Comparison of ENCODE assay signal across 9 cellular contexts in genomic region chr12:6336859-6337744, GRCh38. TPM values are rescaled to one million over a fixed set of nuclear protein-coding genes. Genes with fewer than 3 reads are reported as not detected.
DNase-seq lines count a peak whose midpoint lies in the region; ATAC-seq and TF ChIP-seq lines count a peak whose summit lies in the region.
"Had no signal": no experiment of that assay in that cellular context is flagged by ENCODE, and none has a peak within 500 bp of the region (broad histone marks: within the 10 kb centered on the region; RNA-seq: fewer than 3 reads in every experiment).

No MANE protein-coding gene starts in this region.

- CTCF ChIA-PET in activated CD4-positive, alpha-beta T cell treated with anti-CD3 and anti-CD28 coated beads, Interleukin-2, amount 10 ng/mL, durations not matched to agents 7 days and 5 days (lab: Charles Lee) = interaction anchor here (0.9 to 3.5 kb wide), 9 partner anchors 8 to 203 kb away, joined by 3 to 24 read pairs (median 6); no protein-coding TSS in a partner anchor

- H3K9me3 Mint-ChIP-seq in activated CD4-positive, alpha-beta T cell treated with anti-CD3 and anti-CD28 coated beads, Interleukin-2, amount 10 ng/mL, durations not matched to agents 7 days and 5 days = no peaks in the 10 kb centered on the region

- in situ Hi-C loops in G401 (cut with HindIII; ENCODE audit: low sequenced_read_pairs) = no loop called here

- ATAC-seq in HG03139 (IDR thresholded peaks at IDR 0.05; ENCODE audit: unreplicated experiment) = no peak

- no peaks in the 10 kb centered on the region for H3K27me3 Mint-ChIP-seq in activated CD4-positive, alpha-beta T cell treated with anti-CD3 and anti-CD28 coated beads, Interleukin-2, amount 10 ng/mL, durations not matched to agents 7 days and 5 days

- H3K4me3 Mint-ChIP-seq in activated CD4-positive, alpha-beta T cell treated with anti-CD3 and anti-CD28 coated beads, Interleukin-2, amount 10 ng/mL, durations not matched to agents 7 days and 5 days = no peak overlapping the region

- H3K4me1 Mint-ChIP-seq in activated CD4-positive, alpha-beta T cell treated with anti-CD3 and anti-CD28 coated beads, Interleukin-2, amount 10 ng/mL, durations not matched to agents 7 days and 5 days = peaks cover 47% of the 10 kb centered on the region

- intact Hi-C loops in prostate gland (cut with DNase I) = loop anchor here (2.0 kb wide), 1 partner anchor 48 kb away; the partner anchor contains the start of gene LTBR

- POLR2A ChIA-PET in activated CD4-positive, alpha-beta T cell treated with anti-CD3 and anti-CD28 coated beads, Interleukin-2, amount 10 ng/mL, durations not matched to agents 7 days and 5 days (lab: Charles Lee) = interaction anchor here (1.0 kb wide), 1 partner anchor 128 kb away, joined by 4 read pairs; no protein-coding TSS in a partner anchor

- WGBS in prostate gland = 41% methylated on average over 15 of the region's 15 CpGs

- no peaks in the 10 kb centered on the region for H3K27me3 ChIP-seq in prostate gland (replicated peaks; ENCODE audit: insufficient read depth)

- TF ChIP-seq CTCF in epithelial cell of proximal tubule (conservative IDR thresholded peaks at IDR 0.05; ENCODE audit: low read depth, low read length) (no peak), prostate gland (IDR thresholded peaks at IDR 0.05) (no peak)

- no peak for TF ChIP-seq POLR2A in prostate gland (IDR thresholded peaks at IDR 0.05)

- peak; percentile 36 for DNase-seq in activated CD4-positive, alpha-beta T cell treated with anti-CD3 and anti-CD28 coated beads for 1 hour
- DNase-seq in activated CD4-positive, alpha-beta T cell treated with anti-CD3 and anti-CD28 coated beads for 48 hours = no peak
- DNase-seq in activated CD4-positive, alpha-beta T cell treated with anti-CD3 and anti-CD28 coated beads, Interleukin-2, amount 10 ng/mL, durations not matched to agents 7 days and 5 days = peak; percentile 73
- no peak for DNase-seq in epithelial cell of proximal tubule (ENCODE audit: low read depth)
- no peak for DNase-seq in prostate gland (ENCODE audit: low spot score)
- no peak for DNase-seq in NCI-H446 (lab: John Stamatoyannopoulos, UW)
- DNase-seq in G401 (ENCODE audit: low spot score) = no peak

- H3K27ac ChIP-seq in prostate gland = peak overlapping the region; percentile 94 to 97

- peaks cover 40% of the 10 kb centered on the region for H3K4me1 ChIP-seq in prostate gland (replicated peaks)

- H3K27ac Mint-ChIP-seq in activated CD4-positive, alpha-beta T cell treated with anti-CD3 and anti-CD28 coated beads, Interleukin-2, amount 10 ng/mL, durations not matched to agents 7 days and 5 days = no peak overlapping the region

- H3K9me3 ChIP-seq in prostate gland = no peaks in the 10 kb centered on the region

- peaks cover 30% of the 10 kb centered on the region for H3K36me3 Mint-ChIP-seq in activated CD4-positive, alpha-beta T cell treated with anti-CD3 and anti-CD28 coated beads, Interleukin-2, amount 10 ng/mL, durations not matched to agents 7 days and 5 days (ENCODE audit: low read depth)

- peak overlapping the region; percentile 95 for H3K4me3 ChIP-seq in epithelial cell of proximal tubule (ENCODE audit: low read depth, low read length)
- peak overlapping the region; percentile 22 to 30 for H3K4me3 ChIP-seq in prostate gland

- peaks cover 12 to 14% of the 10 kb centered on the region in 2 donors for H3K36me3 ChIP-seq in prostate gland

RNA-seq across cellular contexts. Expression of gene TNFRSF1A, which starts 4.8 kb away (rescaled TPM):
- total RNA-seq in activated CD4-positive, alpha-beta T cell treated with anti-CD3 and anti-CD28 coated beads, Interleukin-2, amount 10 ng/mL, durations not matched to agents 7 days and 5 days = 10 to 100 TPM; 59.3 to 64.4 TPM
- 163 and 186 TPM in 2 replicates for total RNA-seq in epithelial cell of proximal tubule
- 100 to 1,000 TPM in 1 of 2 donors, 10 to 100 TPM in 1; 91.1 to 168 TPM for total RNA-seq in prostate gland
- 87.6 and 118 TPM in 2 replicates for total RNA-seq in G401 (2014; rRNA removed; shearing (Covaris generic))

RNA-seq across cellular contexts. Expression of gene PLEKHG6, which starts 26.6 kb away (rescaled TPM):
- not detected for total RNA-seq in activated CD4-positive, alpha-beta T cell treated with anti-CD3 and anti-CD28 coated beads, Interleukin-2, amount 10 ng/mL, durations not matched to agents 7 days and 5 days
- total RNA-seq in epithelial cell of proximal tubule = 3.5 and 9.6 TPM in 2 replicates
- 1 to 10 TPM; 4.6 to 6.2 TPM for total RNA-seq in prostate gland
- 0.06 and 0.14 TPM in 2 replicates for total RNA-seq in G401 (2014; rRNA removed; shearing (Covaris generic))
- total RNA-seq: dermis microvascular lymphatic vessel endothelial cell had no signal

RNA-seq across cellular contexts. Expression of gene SCNN1A, which starts 38.3 kb away (rescaled TPM):
- total RNA-seq in activated CD4-positive, alpha-beta T cell treated with anti-CD3 and anti-CD28 coated beads, Interleukin-2, amount 10 ng/mL, durations not matched to agents 7 days and 5 days = under 1 TPM; 0.54 to 0.67 TPM
- total RNA-seq in epithelial cell of proximal tubule (15.6 and 52.2 TPM in 2 replicates), prostate gland (100 to 1,000 TPM; 128 to 211 TPM)
- total RNA-seq in G401 (2014; rRNA removed; shearing (Covaris generic)) = 28.7 and 67.9 TPM in 2 replicates

RNA-seq across cellular contexts. Expression of gene LTBR, which starts 46.9 kb away (rescaled TPM):
- total RNA-seq in activated CD4-positive, alpha-beta T cell treated with anti-CD3 and anti-CD28 coated beads, Interleukin-2, amount 10 ng/mL, durations not matched to agents 7 days and 5 days = not detected
- total RNA-seq in epithelial cell of proximal tubule = 108 and 152 TPM in 2 replicates
- total RNA-seq in prostate gland = 100 to 1,000 TPM; 186 to 264 TPM
- total RNA-seq in G401 (2014; rRNA removed; shearing (Covaris generic)) = 0.86 and 10.1 TPM in 2 replicates

Comparison
In these comparisons a context has a peak if more than half of its experiments do, and no peak if none do; other contexts are left out.
1. DNase-seq: peak in activated CD4-positive, alpha-beta T cell treated with anti-CD3 and anti-CD28 coated beads for 1 hour (single experiment) and activated CD4-positive, alpha-beta T cell treated with anti-CD3 and anti-CD28 coated beads, Interleukin-2, amount 10 ng/mL, durations not matched to agents 7 days and 5 days (single experiment); none in activated CD4-positive, alpha-beta T cell treated with anti-CD3 and anti-CD28 coated beads for 48 hours (single experiment), epithelial cell of proximal tubule (single experiment), prostate gland (single experiment), NCI-H446 (0 of 2) and G401 (single experiment).